Comparison of ENCODE assay signal across 1 cellular context in genomic region chr14:68665116-68665515, GRCh38.
TF ChIP-seq lines count a peak whose summit lies in the region.

No MANE protein-coding gene starts in this region.

TF ChIP-seq in WTC11, 78 proteins besides CTCF, POLR2A, EP300 and RAD21 (continued from another document):
- TF ChIP-seq, protein P1, sequence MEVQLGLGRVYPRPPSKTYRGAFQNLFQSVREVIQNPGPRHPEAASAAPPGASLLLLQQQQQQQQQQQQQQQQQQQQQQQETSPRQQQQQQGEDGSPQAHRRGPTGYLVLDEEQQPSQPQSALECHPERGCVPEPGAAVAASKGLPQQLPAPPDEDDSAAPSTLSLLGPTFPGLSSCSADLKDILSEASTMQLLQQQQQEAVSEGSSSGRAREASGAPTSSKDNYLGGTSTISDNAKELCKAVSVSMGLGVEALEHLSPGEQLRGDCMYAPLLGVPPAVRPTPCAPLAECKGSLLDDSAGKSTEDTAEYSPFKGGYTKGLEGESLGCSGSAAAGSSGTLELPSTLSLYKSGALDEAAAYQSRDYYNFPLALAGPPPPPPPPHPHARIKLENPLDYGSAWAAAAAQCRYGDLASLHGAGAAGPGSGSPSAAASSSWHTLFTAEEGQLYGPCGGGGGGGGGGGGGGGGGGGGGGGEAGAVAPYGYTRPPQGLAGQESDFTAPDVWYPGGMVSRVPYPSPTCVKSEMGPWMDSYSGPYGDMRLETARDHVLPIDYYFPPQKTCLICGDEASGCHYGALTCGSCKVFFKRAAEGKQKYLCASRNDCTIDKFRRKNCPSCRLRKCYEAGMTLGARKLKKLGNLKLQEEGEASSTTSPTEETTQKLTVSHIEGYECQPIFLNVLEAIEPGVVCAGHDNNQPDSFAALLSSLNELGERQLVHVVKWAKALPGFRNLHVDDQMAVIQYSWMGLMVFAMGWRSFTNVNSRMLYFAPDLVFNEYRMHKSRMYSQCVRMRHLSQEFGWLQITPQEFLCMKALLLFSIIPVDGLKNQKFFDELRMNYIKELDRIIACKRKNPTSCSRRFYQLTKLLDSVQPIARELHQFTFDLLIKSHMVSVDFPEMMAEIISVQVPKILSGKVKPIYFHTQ (CRISPR knock-in tag; IDR thresholded peaks at IDR 0.05): no peak
TF ChIP-seq in WTC11: peak in this region for 0.
